In the genomic region with DNA sequence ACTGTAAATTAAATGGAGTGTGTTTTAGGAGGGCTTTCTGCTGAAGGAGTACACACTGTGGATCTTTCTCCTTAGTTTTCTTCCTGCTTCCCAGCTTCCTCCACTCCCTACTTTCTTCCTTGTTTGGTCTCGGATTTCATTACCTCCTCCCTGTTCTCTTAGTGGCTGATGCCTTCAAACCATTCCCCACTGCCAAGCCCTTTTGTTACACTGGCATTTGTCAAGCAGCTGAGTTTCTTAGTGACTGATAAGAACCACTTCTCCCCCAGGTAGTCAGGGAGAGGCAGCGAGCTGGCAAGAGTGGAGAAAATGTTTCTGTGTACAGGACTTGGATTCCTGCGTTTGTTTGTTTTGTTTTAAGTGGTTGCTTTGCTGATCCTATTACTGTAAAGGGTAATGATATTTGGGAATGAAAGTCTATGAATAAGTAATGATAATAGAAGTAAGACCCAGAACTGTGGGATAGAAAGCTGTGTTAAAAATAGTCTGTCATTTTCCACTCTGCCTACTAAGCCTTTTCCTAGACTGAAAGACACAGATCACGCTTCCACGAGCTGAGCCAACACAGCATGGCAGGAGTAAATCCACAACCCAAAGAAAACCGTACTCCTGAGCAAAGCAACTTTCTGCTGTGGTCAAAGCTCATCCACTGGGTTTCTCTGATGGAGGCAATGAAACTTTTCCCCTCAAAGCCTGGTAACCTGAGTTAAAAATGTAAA, we compare ENCODE assay signal across 11 cellular contexts. TPM values are rescaled to one million over a fixed set of nuclear protein-coding genes. Genes with fewer than 3 reads are reported as not detected.
DNase-seq lines count a peak whose midpoint lies in the region; ATAC-seq and TF ChIP-seq lines count a peak whose summit lies in the region.
"Had no signal": no experiment of that assay in that cellular context is flagged by ENCODE, and none has a peak within 500 bp of the region (broad histone marks: within the 10 kb centered on the region; RNA-seq: fewer than 3 reads in every experiment).

No MANE protein-coding gene starts in this region.

- 44 to 45% methylated on average over 6 of the region's 6 CpGs for WGBS in lung, 2 donors
- 3 to 4% methylated on average over 6 of the region's 6 CpGs for WGBS in aorta, 2 donors

- H3K36me3 ChIP-seq in lung (ENCODE audit: control insufficient read depth in 2 of 2, insufficient read depth in 2 of 2, low read length in 2 of 2): no peaks in the 10 kb centered on the region
- no peaks in the 10 kb centered on the region for H3K36me3 ChIP-seq in aorta (ENCODE audit: control insufficient read depth in 1 of 2, insufficient read depth in 2 of 2, low read length in 1 of 2)
- H3K36me3 ChIP-seq: ovary had no signal

- H3K4me1 Mint-ChIP-seq in brain: peaks cover 21% of the 10 kb centered on the region
- no peaks in the 10 kb centered on the region for H3K4me1 Mint-ChIP-seq in naive thymus-derived CD8-positive, alpha-beta T cell

- peaks cover 3% of the 10 kb centered on the region for H3K27me3 Mint-ChIP-seq in brain
- H3K27me3 Mint-ChIP-seq in naive thymus-derived CD8-positive, alpha-beta T cell: peaks cover 7 to 31% (median 10%) of the 10 kb centered on the region in 5 donors

- TF ChIP-seq CTCF in brain (conservative IDR thresholded peaks at IDR 0.05) (no peak), lung (IDR thresholded peaks at IDR 0.05; ENCODE audit: control extremely low read depth, extremely low read depth) (no peak)

- DNase-seq in left ventricle myocardium superior: no peak
- no peak for DNase-seq in cardiac septum (ENCODE audit: low spot score)
- peak; percentile 77 for DNase-seq in lung (ENCODE audit: low spot score)
- no peak for DNase-seq in aorta
- DNase-seq in naive thymus-derived CD8-positive, alpha-beta T cell: no peak
- no peak for DNase-seq in activated naive CD4-positive, alpha-beta T cell (lab: John Stamatoyannopoulos, UW)
- DNase-seq: Kasumi-1, ovary had no signal

- H3K4me1 ChIP-seq in lung (ENCODE audit: control insufficient read depth in 2 of 2, insufficient read depth in 2 of 2, low read length in 2 of 2) (no peaks in the 10 kb centered on the region), aorta (ENCODE audit: control insufficient read depth in 1 of 2, insufficient read depth in 2 of 2, low read length in 2 of 2) (no peaks in the 10 kb centered on the region)

- peak overlapping the region in 3 of 5 experiments; percentile 38 to 93 (median 77) for H3K27ac Mint-ChIP-seq in brain
- H3K27ac Mint-ChIP-seq in naive thymus-derived CD8-positive, alpha-beta T cell: no peak overlapping the region

- H3K4me3 ChIP-seq in lung (no peak overlapping the region), aorta (ENCODE audit: low read length in 2 of 2) (no peak overlapping the region)
- H3K4me3 ChIP-seq: ovary, SK-N-MC had no signal

- peak overlapping the region in 2 of 5 experiments; percentile 35 to 61 for H3K4me3 Mint-ChIP-seq in brain
- H3K4me3 Mint-ChIP-seq in naive thymus-derived CD8-positive, alpha-beta T cell: no peak overlapping the region

- peak; percentile 82 for ATAC-seq in left ventricle myocardium superior
- peak; percentile 83 for ATAC-seq in lung (ENCODE audit: insufficient read depth, low FRiP score)
- ATAC-seq in aorta (ENCODE audit: low FRiP score): peak; percentile 29
- no peak for ATAC-seq in HG03460 (IDR thresholded peaks at IDR 0.05; ENCODE audit: unreplicated experiment)
- no peak for ATAC-seq in naive thymus-derived CD8-positive, alpha-beta T cell

- H3K9me3 Mint-ChIP-seq in brain: no peaks in the 10 kb centered on the region
- H3K9me3 Mint-ChIP-seq in naive thymus-derived CD8-positive, alpha-beta T cell: no peaks in the 10 kb centered on the region

- no peaks in the 10 kb centered on the region for H3K27me3 ChIP-seq in lung (ENCODE audit: control insufficient read depth, insufficient read depth)
- H3K27me3 ChIP-seq in aorta (ENCODE audit: control insufficient read depth in 1 of 2, insufficient read depth in 2 of 2, low read length in 1 of 2): no peaks in the 10 kb centered on the region
- H3K27me3 ChIP-seq: ovary had no signal

- no peaks in the 10 kb centered on the region for H3K36me3 Mint-ChIP-seq in brain
- H3K36me3 Mint-ChIP-seq in naive thymus-derived CD8-positive, alpha-beta T cell: no peaks in the 10 kb centered on the region

- peak overlapping the region in 1 of 2 donors; percentile 76 for H3K27ac ChIP-seq in lung (ENCODE audit: low read depth in 1 of 2, low read length in 1 of 2)
- H3K27ac ChIP-seq in aorta (ENCODE audit: low read depth in 1 of 2, low read length in 2 of 2): peak overlapping the region; percentile 80 to 86
- H3K27ac ChIP-seq: ovary, SK-N-MC had no signal

- intact Hi-C loops in left ventricle myocardium superior (cut with micrococcal nuclease) (no loop called here), cardiac septum (cut with DNase I) (no loop called here), aorta (cut with DNase I) (no loop called here)

- H3K9me3 ChIP-seq in lung (ENCODE audit: control insufficient read depth in 2 of 2, insufficient read depth in 1 of 2, low read length in 1 of 2): no peaks in the 10 kb centered on the region
- H3K9me3 ChIP-seq in aorta (ENCODE audit: control insufficient read depth, low read length): no peaks in the 10 kb centered on the region
- H3K9me3 ChIP-seq: ovary had no signal

- POLR2A ChIA-PET in naive thymus-derived CD8-positive, alpha-beta T cell (lab: Charles Lee): no interaction called here

RNA-seq across cellular contexts. Expression of a gene that starts 10.1 kb away (rescaled TPM):
- total RNA-seq in left ventricle myocardium superior (4.1 TPM), cardiac septum (3.7 TPM), lung (1 to 10 TPM; 3.4 to 7.8 TPM), aorta (10 to 100 TPM in 1 of 2 donors, 1 to 10 TPM in 1; 4.5 to 14.6 TPM)
- polyA plus RNA-seq in brain (ENCODE audit: insufficient read depth, low read depth, low replicate concordance) (9.2 TPM), lung (1 to 10 TPM; 1.9 to 2.0 TPM), aorta (1 to 10 TPM; 3.7 to 4.3 TPM)
- total RNA-seq in naive thymus-derived CD8-positive, alpha-beta T cell: not detected
- not detected for polyA plus RNA-seq in naive thymus-derived CD8-positive, alpha-beta T cell

Comparison
In these comparisons a context has a peak if more than half of its experiments do, and no peak if none do; other contexts are left out.
1. ATAC-seq: peak in left ventricle myocardium superior (single experiment), lung (single experiment) and aorta (single experiment); none in HG03460 (single experiment) and naive thymus-derived CD8-positive, alpha-beta T cell (0 of 2).
2. H3K27ac Mint-ChIP-seq: peak in brain (3 of 5); none in naive thymus-derived CD8-positive, alpha-beta T cell (0 of 10).